ENCODE assay signal across 13 cellular contexts in the genomic region with DNA sequence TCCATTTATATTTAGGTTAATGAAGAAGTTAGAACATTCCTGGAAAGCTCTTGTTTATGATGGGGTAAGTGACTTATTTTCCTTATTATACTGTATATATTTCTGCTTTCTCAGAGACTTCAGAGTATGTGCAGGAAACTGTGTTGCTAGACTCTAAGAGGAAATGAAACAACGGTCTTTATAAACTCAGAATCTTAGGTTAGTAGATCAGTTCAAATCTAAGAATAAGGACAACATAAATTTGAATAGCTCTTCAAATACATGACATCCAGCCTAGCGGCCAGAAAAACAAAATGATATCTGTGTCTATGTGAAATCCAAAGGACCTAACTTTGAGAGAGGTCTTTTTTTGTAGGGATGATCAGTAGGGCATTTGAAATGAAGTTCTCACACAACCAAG.
DNase-seq lines count a peak whose midpoint lies in the region; ATAC-seq and TF ChIP-seq lines count a peak whose summit lies in the region.
"Had no signal": no experiment of that assay in that cellular context is flagged by ENCODE, and none has a peak within 500 bp of the region (broad histone marks: within the 10 kb centered on the region; RNA-seq: fewer than 3 reads in every experiment).

No MANE protein-coding gene starts in this region.

- no peak overlapping the region for H3K27ac Mint-ChIP-seq in activated naive CD4-positive, alpha-beta T cell treated with anti-CD3 and anti-CD28 coated beads, Interleukin-2, amount 50 U/mL, for 72 hours

- no peaks in the 10 kb centered on the region for H3K79me2 ChIP-seq in OCI-LY7 (ENCODE audit: insufficient read depth, low read depth, low read length)

- H3K9me3 ChIP-seq in OCI-LY7 (ENCODE audit: low read length), result no peaks in the 10 kb centered on the region
- H3K9me3 ChIP-seq: heart right ventricle, neutrophil had no signal

- H3K27ac ChIP-seq in OCI-LY7 (ENCODE audit: low read depth, low read length, poor library complexity, severe bottlenecking), result peak overlapping the region; percentile 44
- no peak overlapping the region for H3K27ac ChIP-seq in caudate nucleus (ENCODE audit: low read depth, low read length)
- H3K27ac ChIP-seq: heart right ventricle, neutrophil had no signal

- no peaks in the 10 kb centered on the region for H3K36me3 Mint-ChIP-seq in activated naive CD4-positive, alpha-beta T cell treated with anti-CD3 and anti-CD28 coated beads, Interleukin-2, amount 50 U/mL, for 72 hours

- intact Hi-C loops in OCI-LY7 (cut with micrococcal nuclease; ENCODE audit: unreplicated experiment), result loop anchor here (2.0 to 10.0 kb wide), 2 partner anchors 13 to 55 kb away; no protein-coding TSS in a partner anchor

- ATAC-seq in GM19372 (IDR thresholded peaks at IDR 0.05; ENCODE audit: low read depth, unreplicated experiment) (peak; percentile 62), HG02981 (IDR thresholded peaks at IDR 0.05; ENCODE audit: unreplicated experiment) (peak; percentile 64), left lobe of liver (no peak)
- ATAC-seq in activated naive CD4-positive, alpha-beta T cell treated with anti-CD3 and anti-CD28 coated beads, Interleukin-2, amount 50 U/mL, for 72 hours, result no peak
- ATAC-seq: activated CD4-positive, CD25-positive, alpha-beta regulatory T cell treated with anti-CD3 and anti-CD28 coated beads, Interleukin-2, amount 50 U/mL, for 24 hours; heart right ventricle had no signal

- peak overlapping the region; percentile 51 for H3K4me2 ChIP-seq in OCI-LY7 (ENCODE audit: low read length)

- no peak overlapping the region for H2AFZ ChIP-seq in OCI-LY7 (ENCODE audit: low read length)

- H3K9me3 Mint-ChIP-seq in activated naive CD4-positive, alpha-beta T cell treated with anti-CD3 and anti-CD28 coated beads, Interleukin-2, amount 50 U/mL, for 72 hours, result no peaks in the 10 kb centered on the region

- no peak for TF ChIP-seq CTCF in GM10248 (IDR thresholded peaks at IDR 0.05; ENCODE audit: control extremely low read depth, extremely low read depth, low read depth, missing control alignments)
- TF ChIP-seq CTCF in OCI-LY7 (conservative IDR thresholded peaks at IDR 0.05; ENCODE audit: low read length), result no peak

- DNase-seq in GM10248 (ENCODE audit: extremely low spot score), result peak; percentile 22
- peak; percentile 66 for DNase-seq in OCI-LY7 (ENCODE audit: low spot score)
- no peak for DNase-seq in activated naive CD4-positive, alpha-beta T cell treated with anti-CD3 and anti-CD28 coated beads, Interleukin-2, amount 50 U/mL, for 72 hours (ENCODE audit: low spot score in 2 of 2)
- DNase-seq in DMS53 (lab: John Stamatoyannopoulos, UW), result no peak
- DNase-seq in caudate nucleus (lab: John Stamatoyannopoulos, UW), result no peak
- no peak for DNase-seq in left lobe of liver (ENCODE audit: low spot score)
- DNase-seq: heart right ventricle; NCI-H526 treated with DMSO at 0.1 percent for 48 hours; stimulated activated CD8-positive, alpha-beta memory T cell treated with anti-CD3 and anti-CD28 coated beads, Interleukin-4, amount 100 ng/mL, for 48 hours had no signal

- CTCF ChIA-PET in GM10248 (lab: Yijun Ruan, JAX), result interaction anchor here (1.0 to 1.4 kb wide), 4 partner anchors 11 to 54 kb away, joined by 3 to 4 read pairs (median 3); no protein-coding TSS in a partner anchor
- CTCF ChIA-PET in OCI-LY7 (lab: Charles Lee; ENCODE audit: unreplicated experiment), result interaction anchor here (0.6 kb wide), 1 partner anchor 343 kb away, joined by 3 read pairs; no protein-coding TSS in a partner anchor

- H3K4me1 ChIP-seq in OCI-LY7 (ENCODE audit: insufficient read depth, low read length, poor library complexity, severe bottlenecking), result peaks cover 16% of the 10 kb centered on the region

- H3K9me2 ChIP-seq in OCI-LY7 (ENCODE audit: insufficient read depth, low read length), result no peaks in the 10 kb centered on the region

- H3K4me3 ChIP-seq in OCI-LY7 (ENCODE audit: low read depth, low read length, poor library complexity, severe bottlenecking), result no peak overlapping the region
- H3K4me3 ChIP-seq: heart right ventricle had no signal

- no peaks in the 10 kb centered on the region for H3K36me3 ChIP-seq in OCI-LY7 (ENCODE audit: insufficient read depth, low read length)

- no peaks in the 10 kb centered on the region for H4K20me1 ChIP-seq in OCI-LY7 (ENCODE audit: insufficient read depth, low read length)

- no TSS peak for BruUV-seq in OCI-LY7 (replicated peaks; lab: Mats Ljungman, UMichigan)

- POLR2A ChIA-PET in GM10248 (lab: Yijun Ruan, JAX), result no interaction called here
- POLR2A ChIA-PET in OCI-LY7 (lab: Charles Lee), result interaction anchor here (0.6 to 1.2 kb wide), 3 partner anchors 12 to 24 kb away, joined by 3 read pairs; no protein-coding TSS in a partner anchor

Comparison
In these comparisons a context has a peak if more than half of its experiments do, and no peak if none do; other contexts are left out.
1. DNase-seq: peak in GM10248 (single experiment) and OCI-LY7 (single experiment); none in activated naive CD4-positive, alpha-beta T cell treated with anti-CD3 and anti-CD28 coated beads, Interleukin-2, amount 50 U/mL, for 72 hours (0 of 2), DMS53 (single experiment), caudate nucleus (0 of 61) and left lobe of liver (single experiment).
2. ATAC-seq: peak in GM19372 (single experiment) and HG02981 (single experiment); none in activated naive CD4-positive, alpha-beta T cell treated with anti-CD3 and anti-CD28 coated beads, Interleukin-2, amount 50 U/mL, for 72 hours (0 of 2) and left lobe of liver (single experiment).